Comparison of ENCODE assay signal across 1 cellular context in genomic region chr2:152385718-152386117, GRCh38.
TF ChIP-seq lines count a peak whose summit lies in the region.

No MANE protein-coding gene starts in this region.

TF ChIP-seq in GM23338, 12 proteins besides CTCF, POLR2A, EP300 and RAD21 (continued from another document):
- TF ChIP-seq ZNF462 (CRISPR knock-in tag; IDR thresholded peaks at IDR 0.05) (no peak), REST (IDR thresholded peaks at IDR 0.05; ENCODE audit: unreplicated experiment) (no peak), ZNF114 (CRISPR knock-in tag; IDR thresholded peaks at IDR 0.05) (no peak), EZH2phosphoT487 (IDR thresholded peaks at IDR 0.05; ENCODE audit: unreplicated experiment) (no peak), STAT1 (IDR thresholded peaks at IDR 0.05; ENCODE audit: unreplicated experiment) (no peak), JUNB (IDR thresholded peaks at IDR 0.05; ENCODE audit: unreplicated experiment) (no peak), POLR2AphosphoS5 (IDR thresholded peaks at IDR 0.05; ENCODE audit: low read depth) (no peak)
TF ChIP-seq in GM23338: peak in this region for 0.
